In the genomic region with DNA sequence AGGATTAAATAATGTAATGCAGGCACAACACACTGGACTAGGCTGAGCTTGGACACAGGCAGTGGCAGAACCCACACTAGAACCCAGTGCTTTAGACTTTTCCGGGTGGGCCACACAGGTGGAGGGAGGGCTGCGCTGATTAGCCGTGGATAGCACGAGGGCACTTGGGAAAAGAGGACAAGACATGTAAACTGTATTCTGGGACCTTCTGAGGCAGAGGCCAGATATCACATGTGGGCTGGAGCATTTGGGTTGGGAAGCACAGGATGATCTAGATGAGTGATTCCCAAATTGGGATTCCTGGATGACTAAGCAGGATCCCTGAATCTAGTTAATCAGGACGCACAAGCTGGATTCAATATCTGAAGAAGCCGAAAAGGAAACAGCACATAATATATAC, we compare ENCODE assay signal across 11 cellular contexts. TPM values are rescaled to one million over a fixed set of nuclear protein-coding genes. Genes with fewer than 3 reads are reported as not detected.
DNase-seq lines count a peak whose midpoint lies in the region; ATAC-seq, FAIRE-seq and TF ChIP-seq lines count a peak whose summit lies in the region.
"Had no signal": no experiment of that assay in that cellular context is flagged by ENCODE, and none has a peak within 500 bp of the region (broad histone marks: within the 10 kb centered on the region; RNA-seq: fewer than 3 reads in every experiment).

No MANE protein-coding gene starts in this region.

- no peak overlapping the region for H3K9ac ChIP-seq in H1 (replicated peaks in 1 of 4; ENCODE audit: extremely low read depth in 1 of 4, low read depth in 3 of 4, low read length in 3 of 4)

- H3K27ac ChIP-seq in Peyer's patch: peak overlapping the region in 3 of 4 donors; percentile 50 to 100 (median 84)
- no peak overlapping the region for H3K27ac ChIP-seq in H1 (ENCODE audit: low read depth, low read length)
- H3K27ac ChIP-seq in muscle layer of duodenum (ENCODE audit: low read length): peak overlapping the region; percentile 96
- H3K27ac ChIP-seq in transverse colon: peak overlapping the region; percentile 95 to 99 (median 98)
- H3K27ac ChIP-seq: SJSA1 had no signal

- no peak overlapping the region for H3K23ac ChIP-seq in H1 (ENCODE audit: insufficient read length)

- TF ChIP-seq RAD21 in H1 (IDR thresholded peaks at IDR 0.05 in 1 of 2, conservative IDR thresholded peaks at IDR 0.05 in 1 of 2; ENCODE audit: low read depth in 2 of 2, low read length in 2 of 2): no peak

- H3K9me3 ChIP-seq in Peyer's patch: no peaks in the 10 kb centered on the region
- H3K9me3 ChIP-seq in H1 (ENCODE audit: insufficient read depth in 2 of 2, low read depth in 1 of 2, low read length in 1 of 2): no peaks in the 10 kb centered on the region
- H3K9me3 ChIP-seq in muscle layer of duodenum (ENCODE audit: control insufficient read depth in 1 of 2, low read length in 2 of 2): no peaks in the 10 kb centered on the region
- no peaks in the 10 kb centered on the region for H3K9me3 ChIP-seq in transverse colon
- H3K9me3 ChIP-seq: SJSA1 had no signal

- H3K14ac ChIP-seq in H1 (ENCODE audit: insufficient read length): no peak overlapping the region

- H3K4me1 ChIP-seq in Peyer's patch (peaks cover 0 to 92% (median 13%) of the 10 kb centered on the region in 4 donors), H1 (replicated peaks in 1 of 4; ENCODE audit: control insufficient read depth in 3 of 4, insufficient read depth in 4 of 4, low read length in 3 of 4) (peaks cover 23 to 53% (median 30%) of the 10 kb centered on the region in 4 experiments), muscle layer of duodenum (ENCODE audit: control insufficient read depth in 1 of 2, insufficient read depth in 2 of 2, low read length in 2 of 2) (peaks cover 65 to 87% of the 10 kb centered on the region in 2 donors), transverse colon (peaks cover 84 to 99% (median 93%) of the 10 kb centered on the region in 4 donors)

- H3K4me2 ChIP-seq in H1 (ENCODE audit: insufficient read depth in 1 of 2, low read depth in 2 of 2, low read length in 2 of 2): peak overlapping the region; percentile 51 to 66; a peak in 1 of 4 replicates

- no peak overlapping the region for H2BK120ac ChIP-seq in H1 (replicated peaks; ENCODE audit: low read depth, low read length)

- no peak for ATAC-seq in GM21576 (IDR thresholded peaks at IDR 0.05; ENCODE audit: unreplicated experiment)

- TF ChIP-seq POLR2A in Peyer's patch (IDR thresholded peaks at IDR 0.05) (no peak), H1 (IDR thresholded peaks at IDR 0.05; ENCODE audit: control extremely low read depth in 1 of 2, low read depth in 2 of 2, low read length in 2 of 2) (no peak), transverse colon (IDR thresholded peaks at IDR 0.05) (no peak)

- POLR2A ChIA-PET in H1 (lab: Charles Lee; ENCODE audit: partially characterized antibody): interaction anchor here (1.3 to 1.5 kb wide), 2 partner anchors 22 to 26 kb away, joined by 3 to 5 read pairs; no protein-coding TSS in a partner anchor

- no peak for TF ChIP-seq EP300 in H1 (IDR thresholded peaks at IDR 0.05; ENCODE audit: borderline replicate concordance in 1 of 2, low read depth in 2 of 2, low read length in 2 of 2)
- TF ChIP-seq EP300 in transverse colon (IDR thresholded peaks at IDR 0.05; ENCODE audit: low read depth): no peak

- TF ChIP-seq CTCF in Peyer's patch (IDR thresholded peaks at IDR 0.05) (no peak), H1 (IDR thresholded peaks at IDR 0.05; ENCODE audit: control extremely low read depth in 1 of 3, insufficient read depth in 1 of 3, low read depth in 1 of 3, low read length in 3 of 3) (no peak), transverse colon (IDR thresholded peaks at IDR 0.05) (no peak)

- no peak overlapping the region for H2AFZ ChIP-seq in H1 (ENCODE audit: low read length)

- peak overlapping the region; percentile 12 for H3K4ac ChIP-seq in H1 (replicated peaks; ENCODE audit: insufficient read length, low read depth, low read length)

- H3K27me3 ChIP-seq in Peyer's patch: no peaks in the 10 kb centered on the region
- H3K27me3 ChIP-seq in H1 (replicated peaks in 1 of 4; ENCODE audit: control insufficient read depth in 3 of 4, extremely low read depth in 1 of 4, insufficient read depth in 3 of 4, low read length in 3 of 4): peaks cover 0 to 4% (median 3%) of the 10 kb centered on the region in 4 experiments; a peak in 3 of 7 replicates
- no peaks in the 10 kb centered on the region for H3K27me3 ChIP-seq in muscle layer of duodenum (ENCODE audit: low read depth, low read length)
- no peaks in the 10 kb centered on the region for H3K27me3 ChIP-seq in transverse colon
- H3K27me3 ChIP-seq: SJSA1 had no signal

- no peaks in the 10 kb centered on the region for H3K23me2 ChIP-seq in H1 (ENCODE audit: low read depth, low read length)

- no peak overlapping the region for H2AK5ac ChIP-seq in H1 (ENCODE audit: low read depth, low read length)

- DNase-seq in Peyer's patch (no peak), H1 (ENCODE audit: low read depth in 1 of 2, low spot score in 2 of 2) (no peak), transverse colon (no peak), NCI-H2029 treated with DMSO at 0.1 percent for 48 hours (lab: John Stamatoyannopoulos, UW) (no peak), SHP77 (lab: John Stamatoyannopoulos, UW) (no peak)
- DNase-seq: activated CD4-positive, alpha-beta T cell treated with anti-CD3 and anti-CD28 coated beads, Interleukin-2, amount 50 U/mL, for 48 hours; aorta; NCI-H2081 treated with DMSO at 0.1 percent for 48 hours had no signal

- peaks cover 0 to 2% of the 10 kb centered on the region in 2 experiments for H4K20me1 ChIP-seq in H1 (replicated peaks in 1 of 2; ENCODE audit: control insufficient read depth in 1 of 2, insufficient read depth in 2 of 2, low read length in 2 of 2)

- intact Hi-C loops in transverse colon (cut with DNase I; ENCODE audit: low total_unique reads): no loop called here

- 84% methylated on average over 6 of the region's 6 CpGs; no CpG with 5 or more reads in 1 of the 2 experiments for WGBS in H1 (ENCODE audit: extremely low coverage in 1 of 2, insufficient coverage in 1 of 2, insufficient read length in 1 of 2, insufficient replicate concordance in 2 of 2, low coverage in 1 of 2, low lambda C conversion rate in 2 of 2, missing lambda C conversion rate in 1 of 2), 2 experiments
- WGBS in transverse colon (ENCODE audit: low coverage in 1 of 2), 2 donors: 63 to 89% methylated on average over 2 to 6 of the region's 6 CpGs

- H2BK5ac ChIP-seq in H1 (ENCODE audit: low read depth, low read length): no peak overlapping the region

- no peak for FAIRE-seq in H1 (lab: Jason Lieb, UNC)

- in situ Hi-C loops in transverse colon (cut with MboI; ENCODE audit: low pct_ligation_motif_present in 1 of 4, low pct_unique_long_range_greater_than_20kb in 1 of 4, low sequenced_read_pairs in 3 of 4): no loop called here

- no peak overlapping the region for H3K56ac ChIP-seq in H1 (replicated peaks; ENCODE audit: insufficient read length, low read depth, low read length)

- H2BK20ac ChIP-seq in H1 (ENCODE audit: low read length): no peak overlapping the region

- H3K36me3 ChIP-seq in Peyer's patch: no peaks in the 10 kb centered on the region
- H3K36me3 ChIP-seq in H1 (ENCODE audit: control insufficient read depth in 2 of 4, insufficient read depth in 4 of 4, low read length in 3 of 4): no peaks in the 10 kb centered on the region
- peaks cover 3 to 17% of the 10 kb centered on the region in 2 donors for H3K36me3 ChIP-seq in muscle layer of duodenum (ENCODE audit: control insufficient read depth in 1 of 2, insufficient read depth in 2 of 2, low read length in 2 of 2)
- no peaks in the 10 kb centered on the region for H3K36me3 ChIP-seq in transverse colon

- no peak overlapping the region for H3K18ac ChIP-seq in H1 (ENCODE audit: extremely low read depth, low read length)

- no peak overlapping the region for H3K4me3 ChIP-seq in Peyer's patch
- peak overlapping the region in 1 of 4 experiments; percentile 33; a peak in 1 of 8 replicates for H3K4me3 ChIP-seq in H1 (ENCODE audit: extremely low read depth in 1 of 4, insufficient read depth in 2 of 4, low read depth in 3 of 4, low read length in 4 of 4)
- H3K4me3 ChIP-seq in muscle layer of duodenum (ENCODE audit: low read depth in 1 of 2, low read length in 2 of 2): no peak overlapping the region
- no peak overlapping the region for H3K4me3 ChIP-seq in transverse colon
- H3K4me3 ChIP-seq: SJSA1 had no signal

- CTCF ChIA-PET in H1 (lab: Charles Lee; ENCODE audit: partially characterized antibody): interaction anchor here (0.9 to 4.4 kb wide), 9 partner anchors 11 to 202 kb away, joined by 3 to 37 read pairs (median 5); a partner anchor contains a TSS

- no peak overlapping the region for H4K8ac ChIP-seq in H1 (ENCODE audit: extremely low read depth, insufficient read depth, low read length)

- no peaks in the 10 kb centered on the region for H3K79me2 ChIP-seq in H1 (ENCODE audit: control insufficient read depth in 1 of 2, insufficient read depth in 2 of 2, low read length in 2 of 2)

- H3K79me1 ChIP-seq in H1 (ENCODE audit: low read depth, low read length): no peaks in the 10 kb centered on the region

- H2BK12ac ChIP-seq in H1 (ENCODE audit: low read depth, low read length): 0 out of 2 replicates have a peak overlapping the region, but pooled peaks have one; percentile 53

- H2BK15ac ChIP-seq in H1 (ENCODE audit: low read length): no peak overlapping the region

- H4K5ac ChIP-seq in H1 (ENCODE audit: insufficient read length, low read depth, low read length): peak overlapping the region; percentile 35

- no peak overlapping the region for H4K91ac ChIP-seq in H1 (replicated peaks; ENCODE audit: insufficient read length, low read length)

TF ChIP-seq in H1, 55 proteins besides CTCF, POLR2A, EP300 and RAD21:
- TF ChIP-seq SUZ12 (IDR thresholded peaks at IDR 0.05; ENCODE audit: low read length): no peak
- no peak for TF ChIP-seq CBX5 (IDR thresholded peaks at IDR 0.05; ENCODE audit: low read depth, low read length)
- TF ChIP-seq EZH2 (IDR thresholded peaks at IDR 0.05; ENCODE audit: low read depth, low read length, severe bottlenecking): no peak

RNA-seq across cellular contexts. Expression of a gene that starts 20.3 kb away (rescaled TPM):
- total RNA-seq in Peyer's patch (not detected), transverse colon (not detected)
- total RNA-seq in H1 (2021; fragmentation: NEBNext Ultra II Directional; extraction: Animal tissue kit (Norgen Biotek cat#: 25700)): not detected in 2 replicates
- not detected in 2 replicates for polyA plus RNA-seq in H1 (2011; rRNA removed)
- polyA plus RNA-seq in H1 (2011; cell fraction: cytosol; rRNA removed): not detected
- polyA plus RNA-seq in H1 (2011; cell fraction: nucleus; rRNA removed): not detected
- polyA plus RNA-seq in H1 (2012, experiment 1 of 2): not detected in 4 replicates
- polyA plus RNA-seq in H1 (2012, experiment 2 of 2): not detected
- polyA plus RNA-seq in H1 (2013, experiment 1 of 2): not detected
- polyA plus RNA-seq in H1 (2013, experiment 2 of 2): not detected
- polyA minus RNA-seq in H1 (2011; rRNA and poly(A)+ RNA removed): not detected in 2 replicates
- polyA minus RNA-seq in H1 (2011; cell fraction: cytosol; rRNA and poly(A)+ RNA removed): not detected
- polyA minus RNA-seq in H1 (2011; cell fraction: nucleus; rRNA and poly(A)+ RNA removed): not detected
- total RNA-seq: SJSA1 had no signal
- polyA plus RNA-seq: aorta had no signal
